In the genomic region with DNA sequence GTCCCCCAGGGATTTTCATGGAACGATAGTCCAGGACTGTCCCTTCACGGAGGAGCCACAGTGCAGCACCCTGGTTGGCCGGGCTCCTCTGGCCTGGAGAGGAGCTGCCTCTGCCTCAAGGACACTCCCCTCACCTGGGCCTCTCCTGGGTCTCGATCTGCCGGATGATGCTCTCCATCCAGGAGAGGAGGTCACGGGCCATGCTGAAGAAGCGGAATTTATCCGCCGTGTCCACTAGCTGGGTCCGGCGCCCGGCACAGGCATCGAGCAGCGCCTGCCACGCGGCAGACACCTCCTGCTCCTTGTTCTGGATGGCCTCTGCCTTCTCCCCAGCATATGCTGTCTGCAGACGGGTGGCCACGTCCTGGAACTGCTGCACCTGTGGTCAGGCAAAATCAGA, we compare ENCODE assay signal across 23 cellular contexts.
"Had no signal": no experiment of that assay in that cellular context is flagged by ENCODE, and none has a peak within 500 bp of the region (broad histone marks: within the 10 kb centered on the region; RNA-seq: fewer than 3 reads in every experiment).

No MANE protein-coding gene starts in this region.

- H3K27me3 ChIP-seq: hepatocyte, right lobe of liver, suprapubic skin, tibial artery, upper lobe of right lung had no signal

- H3K4me3 ChIP-seq: hepatocyte, left ventricle myocardium inferior, lung, psoas muscle, right lobe of liver, skin epidermis, suprapubic skin, thoracic aorta, tibial artery, upper lobe of right lung had no signal

- H3K27ac Mint-ChIP-seq: mesothelial cell of epicardium; naive B cell; natural killer cell; nephron progenitor cell; stimulated activated naive CD8-positive, alpha-beta T cell treated with anti-CD3 and anti-CD28 coated beads, Interleukin-15, Interleukin-2, amounts not matched to agents 100 ng/mL and 50 ng/mL, for 24 hours had no signal

- H3K9me3 ChIP-seq: left ventricle myocardium inferior, psoas muscle, right lobe of liver, suprapubic skin, thoracic aorta, tibial artery, upper lobe of right lung had no signal

- DNase-seq: islet precursor cell; left ventricle myocardium inferior; mesendoderm; naive B cell; natural killer cell; nephron progenitor cell; nucleus accumbens; psoas muscle; right lobe of liver; stimulated activated CD4-positive, alpha-beta T cell treated with anti-CD3 and anti-CD28 coated beads, Interleukin-4, amount 100 ng/mL, for 24 hours; stimulated activated naive CD4-positive, alpha-beta T cell; tibial artery; trophoblast cell; upper lobe of right lung had no signal

- H3K4me1 ChIP-seq: left ventricle myocardium inferior, parathyroid adenoma, psoas muscle, right lobe of liver, suprapubic skin, tibial artery, upper lobe of right lung had no signal

- H3K27ac ChIP-seq: hepatocyte, left ventricle myocardium inferior, parathyroid adenoma, psoas muscle, right lobe of liver, skin epidermis, suprapubic skin, thoracic aorta, tibial artery, upper lobe of right lung had no signal

- ATAC-seq: natural killer cell; psoas muscle; right lobe of liver; stimulated activated effector memory CD8-positive, alpha-beta T cell treated with anti-CD3 and anti-CD28 coated beads, Interleukin-12 subunit alpha, Interleukin-12 subunit beta, amount 100 ng/mL, for 72 hours; upper lobe of right lung had no signal

- H3K36me3 Mint-ChIP-seq: naive B cell; natural killer cell; stimulated activated effector memory CD8-positive, alpha-beta T cell treated with anti-CD3 and anti-CD28 coated beads, Interleukin-12 subunit alpha, Interleukin-12 subunit beta, amount 100 ng/mL, for 72 hours had no signal

- H3K4me1 Mint-ChIP-seq: naive B cell had no signal

- H3K4me3 Mint-ChIP-seq: mesothelial cell of epicardium; naive B cell; natural killer cell; nephron progenitor cell; stimulated activated effector memory CD8-positive, alpha-beta T cell treated with anti-CD3 and anti-CD28 coated beads, Interleukin-12 subunit alpha, Interleukin-12 subunit beta, amount 100 ng/mL, for 72 hours; stimulated activated naive CD8-positive, alpha-beta T cell treated with anti-CD3 and anti-CD28 coated beads, Interleukin-15, Interleukin-2, amounts not matched to agents 100 ng/mL and 50 ng/mL, for 24 hours had no signal

- H3K27me3 Mint-ChIP-seq: stimulated activated naive CD8-positive, alpha-beta T cell treated with anti-CD3 and anti-CD28 coated beads, Interleukin-15, Interleukin-2, amounts not matched to agents 100 ng/mL and 50 ng/mL, for 24 hours had no signal

- H3K9me3 Mint-ChIP-seq: mesothelial cell of epicardium; naive B cell; natural killer cell; stimulated activated effector memory CD8-positive, alpha-beta T cell treated with anti-CD3 and anti-CD28 coated beads, Interleukin-12 subunit alpha, Interleukin-12 subunit beta, amount 100 ng/mL, for 72 hours; stimulated activated naive CD8-positive, alpha-beta T cell treated with anti-CD3 and anti-CD28 coated beads, Interleukin-15, Interleukin-2, amounts not matched to agents 100 ng/mL and 50 ng/mL, for 24 hours had no signal

- H3K36me3 ChIP-seq: right lobe of liver, suprapubic skin, thoracic aorta, upper lobe of right lung had no signal
